Comparison of ENCODE assay signal across 1 cellular context in the genomic region with DNA sequence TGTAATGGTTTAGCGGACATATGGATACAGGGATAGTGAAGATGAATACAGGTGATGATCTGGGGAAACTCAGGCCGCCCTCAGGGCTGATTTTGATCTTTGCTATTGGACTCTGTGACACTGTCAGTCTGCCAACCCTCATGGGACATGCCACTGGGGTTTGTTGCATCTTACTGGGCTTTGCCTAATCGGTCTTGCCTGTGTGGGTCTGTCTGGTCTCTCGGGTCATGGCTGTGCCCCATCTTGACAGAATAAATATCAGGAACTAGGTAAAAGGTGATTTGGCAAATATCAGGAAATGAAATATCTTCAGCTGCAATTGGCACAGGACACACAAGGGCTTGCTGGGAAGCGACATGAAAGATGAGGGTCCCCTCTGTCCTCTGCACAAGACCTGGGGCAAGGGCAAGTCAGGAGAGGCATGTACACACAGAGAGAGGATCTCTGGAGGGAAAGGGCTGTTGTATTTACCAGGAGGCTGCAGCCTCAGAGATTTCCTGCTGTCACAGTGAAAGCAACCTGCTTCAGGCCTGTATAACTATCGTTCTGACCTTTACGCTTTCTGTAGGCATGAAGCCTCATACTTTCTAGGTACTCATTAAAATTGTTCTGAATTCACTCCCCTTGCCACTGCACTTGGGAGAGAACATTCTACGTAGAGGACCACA.
A peak's percentile ranks its signal among the peaks of the same experiment; 100 is the strongest.
TF ChIP-seq lines count a peak whose summit lies in the region.

No MANE protein-coding gene starts in this region.

TF ChIP-seq in HepG2, 621 proteins besides CTCF, POLR2A, EP300 and RAD21:
- TF ChIP-seq, protein P1, sequence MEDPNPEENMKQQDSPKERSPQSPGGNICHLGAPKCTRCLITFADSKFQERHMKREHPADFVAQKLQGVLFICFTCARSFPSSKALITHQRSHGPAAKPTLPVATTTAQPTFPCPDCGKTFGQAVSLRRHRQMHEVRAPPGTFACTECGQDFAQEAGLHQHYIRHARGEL (CRISPR knock-in tag; IDR thresholded peaks at IDR 0.05) = no peak
- TF ChIP-seq ZNF292 (CRISPR knock-in tag; IDR thresholded peaks at IDR 0.05; ENCODE audit: borderline replicate concordance, low read depth) = peak; percentile 33; the same call in 1 of the 2 replicates
- TF ChIP-seq BCL6 (CRISPR knock-in tag; IDR thresholded peaks at IDR 0.05) = peak; percentile 59
- TF ChIP-seq, protein P2, sequence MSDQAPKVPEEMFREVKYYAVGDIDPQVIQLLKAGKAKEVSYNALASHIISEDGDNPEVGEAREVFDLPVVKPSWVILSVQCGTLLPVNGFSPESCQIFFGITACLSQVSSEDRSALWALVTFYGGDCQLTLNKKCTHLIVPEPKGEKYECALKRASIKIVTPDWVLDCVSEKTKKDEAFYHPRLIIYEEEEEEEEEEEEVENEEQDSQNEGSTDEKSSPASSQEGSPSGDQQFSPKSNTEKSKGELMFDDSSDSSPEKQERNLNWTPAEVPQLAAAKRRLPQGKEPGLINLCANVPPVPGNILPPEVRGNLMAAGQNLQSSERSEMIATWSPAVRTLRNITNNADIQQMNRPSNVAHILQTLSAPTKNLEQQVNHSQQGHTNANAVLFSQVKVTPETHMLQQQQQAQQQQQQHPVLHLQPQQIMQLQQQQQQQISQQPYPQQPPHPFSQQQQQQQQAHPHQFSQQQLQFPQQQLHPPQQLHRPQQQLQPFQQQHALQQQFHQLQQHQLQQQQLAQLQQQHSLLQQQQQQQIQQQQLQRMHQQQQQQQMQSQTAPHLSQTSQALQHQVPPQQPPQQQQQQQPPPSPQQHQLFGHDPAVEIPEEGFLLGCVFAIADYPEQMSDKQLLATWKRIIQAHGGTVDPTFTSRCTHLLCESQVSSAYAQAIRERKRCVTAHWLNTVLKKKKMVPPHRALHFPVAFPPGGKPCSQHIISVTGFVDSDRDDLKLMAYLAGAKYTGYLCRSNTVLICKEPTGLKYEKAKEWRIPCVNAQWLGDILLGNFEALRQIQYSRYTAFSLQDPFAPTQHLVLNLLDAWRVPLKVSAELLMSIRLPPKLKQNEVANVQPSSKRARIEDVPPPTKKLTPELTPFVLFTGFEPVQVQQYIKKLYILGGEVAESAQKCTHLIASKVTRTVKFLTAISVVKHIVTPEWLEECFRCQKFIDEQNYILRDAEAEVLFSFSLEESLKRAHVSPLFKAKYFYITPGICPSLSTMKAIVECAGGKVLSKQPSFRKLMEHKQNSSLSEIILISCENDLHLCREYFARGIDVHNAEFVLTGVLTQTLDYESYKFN (CRISPR knock-in tag; conservative IDR thresholded peaks at IDR 0.05) = 0 out of 2 replicates have a peak, but pooled peaks have one; percentile 18
- TF ChIP-seq MED1 (CRISPR knock-in tag; IDR thresholded peaks at IDR 0.05) = 0 out of 2 replicates have a peak, but pooled peaks have one; percentile 19
- TF ChIP-seq ZFX (CRISPR knock-in tag; IDR thresholded peaks at IDR 0.05; ENCODE audit: low read depth) = 0 out of 2 replicates have a peak, but pooled peaks have one; percentile 26
- TF ChIP-seq HNF4A (CRISPR knock-in tag; IDR thresholded peaks at IDR 0.05) = 0 out of 2 replicates have a peak, but pooled peaks have one; percentile 3
- no peak for TF ChIP-seq NFATC3 (CRISPR knock-in tag; IDR thresholded peaks at IDR 0.05)
- TF ChIP-seq KDM3A (CRISPR knock-in tag; IDR thresholded peaks at IDR 0.05; ENCODE audit: low read depth) = no peak
- TF ChIP-seq, protein P3, sequence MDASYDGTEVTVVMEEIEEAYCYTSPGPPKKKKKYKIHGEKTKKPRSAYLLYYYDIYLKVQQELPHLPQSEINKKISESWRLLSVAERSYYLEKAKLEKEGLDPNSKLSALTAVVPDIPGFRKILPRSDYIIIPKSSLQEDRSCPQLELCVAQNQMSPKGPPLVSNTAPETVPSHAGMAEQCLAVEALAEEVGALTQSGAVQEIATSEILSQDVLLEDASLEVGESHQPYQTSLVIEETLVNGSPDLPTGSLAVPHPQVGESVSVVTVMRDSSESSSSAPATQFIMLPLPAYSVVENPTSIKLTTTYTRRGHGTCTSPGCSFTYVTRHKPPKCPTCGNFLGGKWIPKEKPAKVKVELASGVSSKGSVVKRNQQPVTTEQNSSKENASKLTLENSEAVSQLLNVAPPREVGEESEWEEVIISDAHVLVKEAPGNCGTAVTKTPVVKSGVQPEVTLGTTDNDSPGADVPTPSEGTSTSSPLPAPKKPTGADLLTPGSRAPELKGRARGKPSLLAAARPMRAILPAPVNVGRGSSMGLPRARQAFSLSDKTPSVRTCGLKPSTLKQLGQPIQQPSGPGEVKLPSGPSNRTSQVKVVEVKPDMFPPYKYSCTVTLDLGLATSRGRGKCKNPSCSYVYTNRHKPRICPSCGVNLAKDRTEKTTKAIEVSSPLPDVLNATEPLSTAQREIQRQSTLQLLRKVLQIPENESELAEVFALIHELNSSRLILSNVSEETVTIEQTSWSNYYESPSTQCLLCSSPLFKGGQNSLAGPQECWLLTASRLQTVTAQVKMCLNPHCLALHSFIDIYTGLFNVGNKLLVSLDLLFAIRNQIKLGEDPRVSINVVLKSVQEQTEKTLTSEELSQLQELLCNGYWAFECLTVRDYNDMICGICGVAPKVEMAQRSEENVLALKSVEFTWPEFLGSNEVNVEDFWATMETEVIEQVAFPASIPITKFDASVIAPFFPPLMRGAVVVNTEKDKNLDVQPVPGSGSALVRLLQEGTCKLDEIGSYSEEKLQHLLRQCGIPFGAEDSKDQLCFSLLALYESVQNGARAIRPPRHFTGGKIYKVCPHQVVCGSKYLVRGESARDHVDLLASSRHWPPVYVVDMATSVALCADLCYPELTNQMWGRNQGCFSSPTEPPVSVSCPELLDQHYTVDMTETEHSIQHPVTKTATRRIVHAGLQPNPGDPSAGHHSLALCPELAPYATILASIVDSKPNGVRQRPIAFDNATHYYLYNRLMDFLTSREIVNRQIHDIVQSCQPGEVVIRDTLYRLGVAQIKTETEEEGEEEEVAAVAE (CRISPR knock-in tag; IDR thresholded peaks at IDR 0.05; ENCODE audit: borderline replicate concordance) = no peak
- TF ChIP-seq, protein P4, sequence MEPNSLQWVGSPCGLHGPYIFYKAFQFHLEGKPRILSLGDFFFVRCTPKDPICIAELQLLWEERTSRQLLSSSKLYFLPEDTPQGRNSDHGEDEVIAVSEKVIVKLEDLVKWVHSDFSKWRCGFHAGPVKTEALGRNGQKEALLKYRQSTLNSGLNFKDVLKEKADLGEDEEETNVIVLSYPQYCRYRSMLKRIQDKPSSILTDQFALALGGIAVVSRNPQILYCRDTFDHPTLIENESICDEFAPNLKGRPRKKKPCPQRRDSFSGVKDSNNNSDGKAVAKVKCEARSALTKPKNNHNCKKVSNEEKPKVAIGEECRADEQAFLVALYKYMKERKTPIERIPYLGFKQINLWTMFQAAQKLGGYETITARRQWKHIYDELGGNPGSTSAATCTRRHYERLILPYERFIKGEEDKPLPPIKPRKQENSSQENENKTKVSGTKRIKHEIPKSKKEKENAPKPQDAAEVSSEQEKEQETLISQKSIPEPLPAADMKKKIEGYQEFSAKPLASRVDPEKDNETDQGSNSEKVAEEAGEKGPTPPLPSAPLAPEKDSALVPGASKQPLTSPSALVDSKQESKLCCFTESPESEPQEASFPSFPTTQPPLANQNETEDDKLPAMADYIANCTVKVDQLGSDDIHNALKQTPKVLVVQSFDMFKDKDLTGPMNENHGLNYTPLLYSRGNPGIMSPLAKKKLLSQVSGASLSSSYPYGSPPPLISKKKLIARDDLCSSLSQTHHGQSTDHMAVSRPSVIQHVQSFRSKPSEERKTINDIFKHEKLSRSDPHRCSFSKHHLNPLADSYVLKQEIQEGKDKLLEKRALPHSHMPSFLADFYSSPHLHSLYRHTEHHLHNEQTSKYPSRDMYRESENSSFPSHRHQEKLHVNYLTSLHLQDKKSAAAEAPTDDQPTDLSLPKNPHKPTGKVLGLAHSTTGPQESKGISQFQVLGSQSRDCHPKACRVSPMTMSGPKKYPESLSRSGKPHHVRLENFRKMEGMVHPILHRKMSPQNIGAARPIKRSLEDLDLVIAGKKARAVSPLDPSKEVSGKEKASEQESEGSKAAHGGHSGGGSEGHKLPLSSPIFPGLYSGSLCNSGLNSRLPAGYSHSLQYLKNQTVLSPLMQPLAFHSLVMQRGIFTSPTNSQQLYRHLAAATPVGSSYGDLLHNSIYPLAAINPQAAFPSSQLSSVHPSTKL (CRISPR knock-in tag; IDR thresholded peaks at IDR 0.05) = no peak
- TF ChIP-seq NKX3-1 (CRISPR knock-in tag; IDR thresholded peaks at IDR 0.05) = no peak
- no peak for TF ChIP-seq ZNF841 (CRISPR knock-in tag; IDR thresholded peaks at IDR 0.05; ENCODE audit: borderline replicate concordance)
